Comparison of ENCODE assay signal across 8 cellular contexts in genomic region chr5:178859625-178860521, GRCh38. TPM values are rescaled to one million over a fixed set of nuclear protein-coding genes. Genes with fewer than 3 reads are reported as not detected.
DNase-seq lines count a peak whose midpoint lies in the region; ATAC-seq and TF ChIP-seq lines count a peak whose summit lies in the region.

ZNF354B (plus strand) TSS chr5:178859953; CDS start chr5:178861048, 1,095 bp downstream.

- WGBS in right lobe of liver (ENCODE audit: insufficient coverage, low coverage, low lambda C conversion rate, missing lambda C conversion rate), result 1% methylated on average over 34 of the region's 86 CpGs

- intact Hi-C loops in dorsolateral prefrontal cortex (cut with DNase I), result loop anchor here (1.0 to 5.0 kb wide), 5 partner anchors 81 to 200 kb away; partner anchors contain the start of genes ZNF354A (in 2 of the 2), ZNF454 (in 2 of the 2), ZNF354C (in 1 of the 2) and ZNF879 (in 1 of the 2)
- intact Hi-C loops in right lobe of liver (cut with DNase I), result loop anchor here (5.0 to 10.0 kb wide), 2 partner anchors 125 to 202 kb away; partner anchors contain the start of genes ZNF354A (in 1 of the 2) and ZNF354C (in 1 of the 2)

- peaks cover 0 to 15% (median 0%) of the 10 kb centered on the region in 4 donors for H3K36me3 ChIP-seq in right lobe of liver

- peak; percentile 81 for TF ChIP-seq POLR2A in right lobe of liver (IDR thresholded peaks at IDR 0.05)

- peak within 1 kb of the TSS; percentile 85 for H3K27ac ChIP-seq in C4-2B
- peak within 1 kb of the TSS in 57 of 59 donors; percentile 6 to 91 (median 78) for H3K27ac ChIP-seq in dorsolateral prefrontal cortex
- H3K27ac ChIP-seq in right lobe of liver, result peak within 1 kb of the TSS; percentile 50 to 80 (median 61)

- no peak for TF ChIP-seq CTCF in C4-2B (conservative IDR thresholded peaks at IDR 0.05)
- peak in 47 of 56 donors; percentile 14 to 66 (median 45) for TF ChIP-seq CTCF in dorsolateral prefrontal cortex (IDR thresholded peaks at IDR 0.05 in 54 of 56, conservative IDR thresholded peaks at IDR 0.05 in 2 of 56; ENCODE audit: low read depth in 1 of 56, partially characterized antibody in 56 of 56)
- TF ChIP-seq CTCF in right lobe of liver (IDR thresholded peaks at IDR 0.05), result peak; percentile 1 to 23 (median 16)

- DNase-seq in NCI-H748 (lab: John Stamatoyannopoulos, UW; ENCODE audit: unreplicated experiment), result peak; percentile 96
- peak; percentile 82 to 87 for DNase-seq in activated CD4-positive, alpha-beta T cell treated with anti-CD3 and anti-CD28 coated beads, Interleukin-2, amount 50 U/mL, for 48 hours
- DNase-seq in dorsolateral prefrontal cortex, result peak; percentile 77 to 95 (median 92)
- DNase-seq in right lobe of liver, result peak; percentile 93 to 95 (median 94)
- peak; percentile 86 for DNase-seq in stimulated activated CD4-positive, alpha-beta T cell treated with anti-CD3 and anti-CD28 coated beads, Interleukin-4, amount 100 ng/mL, for 24 hours

- H3K9me3 ChIP-seq in right lobe of liver, result no peaks in the 10 kb centered on the region

- ATAC-seq in GM19351 (IDR thresholded peaks at IDR 0.05; ENCODE audit: unreplicated experiment) (peak; percentile 98), HG03520 (IDR thresholded peaks at IDR 0.05; ENCODE audit: unreplicated experiment) (peak; percentile 98), right lobe of liver (peak; percentile 99)

- peak within 1 kb of the TSS; percentile 56 to 95 (median 83) for H3K4me3 ChIP-seq in dorsolateral prefrontal cortex
- H3K4me3 ChIP-seq in right lobe of liver, result peak within 1 kb of the TSS; percentile 66 to 86 (median 81)

- H3K4me1 ChIP-seq in right lobe of liver, result no peaks in the 10 kb centered on the region

- H3K27me3 ChIP-seq in dorsolateral prefrontal cortex (no peaks in the 10 kb centered on the region), right lobe of liver (no peaks in the 10 kb centered on the region)

RNA-seq across cellular contexts. Expression of gene ZNF354B, which starts in this region (rescaled TPM):
- total RNA-seq in dorsolateral prefrontal cortex (10 to 100 TPM; 13.5 to 33.5 (median 21.8) TPM), right lobe of liver (1 to 10 TPM; 2.0 to 7.2 (median 5.0) TPM)

Comparison
In these comparisons a context has a peak if more than half of its experiments do, and no peak if none do; other contexts are left out.
1. Peak in every context shown above with its lines: DNase-seq, ATAC-seq, H3K4me3 ChIP-seq and H3K27ac ChIP-seq.